Comparison of ENCODE assay signal across 1 cellular context in genomic region chr6:19771753-19772336, GRCh38.
A peak's percentile ranks its signal among the peaks of the same experiment; 100 is the strongest.
TF ChIP-seq lines count a peak whose summit lies in the region.

No MANE protein-coding gene starts in this region.

TF ChIP-seq in HepG2, 621 proteins besides CTCF, POLR2A, EP300 and RAD21:
- no peak for TF ChIP-seq HNRNPUL1 (IDR thresholded peaks at IDR 0.05; ENCODE audit: low read depth, low read length)
- peak; percentile 97 for TF ChIP-seq GZF1 (CRISPR knock-in tag; IDR thresholded peaks at IDR 0.05)
TF ChIP-seq in HepG2: peak in this region for 1.
